15 cellular contexts compared by ENCODE assay signal in genomic region chr7:114818501-114818900, GRCh38.
DNase-seq lines count a peak whose midpoint lies in the region; ATAC-seq and TF ChIP-seq lines count a peak whose summit lies in the region.
"Had no signal": no experiment of that assay in that cellular context is flagged by ENCODE, and none has a peak within 500 bp of the region (broad histone marks: within the 10 kb centered on the region; RNA-seq: fewer than 3 reads in every experiment).

No MANE protein-coding gene starts in this region.

- H3K36me3 ChIP-seq in PC-3 (ENCODE audit: low read depth, low read length) (no peaks in the 10 kb centered on the region), fibroblast of lung (ENCODE audit: control insufficient read depth, insufficient read depth, low read length) (no peaks in the 10 kb centered on the region)

- peak; percentile 28; the same call in 1 of the 2 replicates for ATAC-seq in PC-3
- no peak for ATAC-seq in T-cell (replicated peaks in 1 of 4)
- ATAC-seq in GM19395 (IDR thresholded peaks at IDR 0.05; ENCODE audit: unreplicated experiment): no peak
- ATAC-seq: K562, left lobe of liver, WTC11 had no signal

- H3K27me3 Mint-ChIP-seq in activated naive CD8-positive, alpha-beta T cell: peaks cover 1% of the 10 kb centered on the region
- peaks cover 8% of the 10 kb centered on the region for H3K27me3 Mint-ChIP-seq in activated naive CD8-positive, alpha-beta T cell treated with anti-CD3 and anti-CD28 coated beads for 36 hours
- peaks cover 4% of the 10 kb centered on the region for H3K27me3 Mint-ChIP-seq in stimulated activated naive CD8-positive, alpha-beta T cell treated with anti-CD3 and anti-CD28 coated beads, Interleukin-15, Interleukin-2, amounts not matched to agents 100 ng/mL and 50 ng/mL, for 24 hours
- H3K27me3 Mint-ChIP-seq in T-cell: peaks cover 3 to 11% of the 10 kb centered on the region in 2 donors

- no peaks in the 10 kb centered on the region for H4K20me1 ChIP-seq in PC-3 (ENCODE audit: low read length)
- H4K20me1 ChIP-seq in fibroblast of lung (ENCODE audit: control insufficient read depth, extremely low read depth, insufficient read depth, low read length): no peaks in the 10 kb centered on the region

- intact Hi-C loops in PC-3 (cut with micrococcal nuclease): no loop called here

- H3K4me2 ChIP-seq in PC-3 (ENCODE audit: low read length): peak overlapping the region; percentile 26
- H3K4me2 ChIP-seq in fibroblast of lung (ENCODE audit: extremely low read depth, insufficient read depth, low read length): peak overlapping the region; percentile 45

- no peaks in the 10 kb centered on the region for H3K79me2 ChIP-seq in PC-3 (ENCODE audit: low read length)
- H3K79me2 ChIP-seq in fibroblast of lung (ENCODE audit: control insufficient read depth, insufficient read depth, low read length): no peaks in the 10 kb centered on the region
- H3K79me2 ChIP-seq: parathyroid adenoma had no signal

- peaks cover 25% of the 10 kb centered on the region for H3K4me1 Mint-ChIP-seq in activated naive CD8-positive, alpha-beta T cell (ENCODE audit: low read depth)
- H3K4me1 Mint-ChIP-seq in activated naive CD8-positive, alpha-beta T cell treated with anti-CD3 and anti-CD28 coated beads for 36 hours: peaks cover 16% of the 10 kb centered on the region
- peaks cover 31% of the 10 kb centered on the region for H3K4me1 Mint-ChIP-seq in stimulated activated naive CD8-positive, alpha-beta T cell treated with anti-CD3 and anti-CD28 coated beads, Interleukin-15, Interleukin-2, amounts not matched to agents 100 ng/mL and 50 ng/mL, for 24 hours (ENCODE audit: low read depth)
- H3K4me1 Mint-ChIP-seq in T-cell: peaks cover 11 to 15% (median 14%) of the 10 kb centered on the region in 3 donors

- H2AFZ ChIP-seq in PC-3 (ENCODE audit: low read length) (no peak overlapping the region), fibroblast of lung (ENCODE audit: low read length) (no peak overlapping the region)
- H2AFZ ChIP-seq: parathyroid adenoma had no signal

- BruUV-seq in PC-3 (replicated peaks; lab: Mats Ljungman, UMichigan): no TSS peak

- H3K9me3 ChIP-seq in PC-3 (ENCODE audit: low read length) (no peaks in the 10 kb centered on the region), fibroblast of lung (ENCODE audit: control insufficient read depth, insufficient read depth, low read depth, low read length) (no peaks in the 10 kb centered on the region)

- H3K27ac ChIP-seq in PC-3 (ENCODE audit: low read length): peak overlapping the region; percentile 29; the same call in 1 of the 2 replicates
- H3K27ac ChIP-seq in fibroblast of lung (ENCODE audit: insufficient read depth, low read length): peak overlapping the region; percentile 77
- H3K27ac ChIP-seq: parathyroid adenoma had no signal

- TF ChIP-seq CTCF in PC-3 (conservative IDR thresholded peaks at IDR 0.05; ENCODE audit: low read depth, low read length) (no peak), fibroblast of lung (conservative IDR thresholded peaks at IDR 0.05 in 1 of 2, IDR thresholded peaks at IDR 0.05 in 1 of 2; ENCODE audit: low read depth in 1 of 2, low read length in 2 of 2) (no peak)

- peaks cover 39% of the 10 kb centered on the region for H3K4me1 ChIP-seq in PC-3 (ENCODE audit: insufficient read depth, low read length)
- H3K4me1 ChIP-seq in fibroblast of lung (ENCODE audit: control insufficient read depth, extremely low read depth, insufficient read depth, low read length): peaks cover 11% of the 10 kb centered on the region
- H3K4me1 ChIP-seq: parathyroid adenoma had no signal

- POLR2A ChIA-PET in PC-3 (lab: Charles Lee; ENCODE audit: unreplicated experiment): no interaction called here
- POLR2A ChIA-PET in T-cell (lab: Charles Lee): no interaction called here

- peaks cover 4% of the 10 kb centered on the region for H3K9me3 Mint-ChIP-seq in activated naive CD8-positive, alpha-beta T cell (ENCODE audit: low read depth)
- no peaks in the 10 kb centered on the region for H3K9me3 Mint-ChIP-seq in activated naive CD8-positive, alpha-beta T cell treated with anti-CD3 and anti-CD28 coated beads for 36 hours
- H3K9me3 Mint-ChIP-seq in stimulated activated naive CD8-positive, alpha-beta T cell treated with anti-CD3 and anti-CD28 coated beads, Interleukin-15, Interleukin-2, amounts not matched to agents 100 ng/mL and 50 ng/mL, for 24 hours: no peaks in the 10 kb centered on the region
- H3K9me3 Mint-ChIP-seq in T-cell: no peaks in the 10 kb centered on the region

- H3K9me2 ChIP-seq in PC-3 (replicated peaks; ENCODE audit: low read length): no peaks in the 10 kb centered on the region

- H3K9ac ChIP-seq in PC-3 (ENCODE audit: low read length) (no peak overlapping the region), fibroblast of lung (ENCODE audit: insufficient read depth, low read length) (no peak overlapping the region)
- H3K9ac ChIP-seq: parathyroid adenoma had no signal

- H3F3A ChIP-seq in PC-3 (ENCODE audit: low read length, unreplicated experiment): no peaks in the 10 kb centered on the region

- peak overlapping the region; percentile 17 for H3K27ac Mint-ChIP-seq in activated naive CD8-positive, alpha-beta T cell
- no peak overlapping the region for H3K27ac Mint-ChIP-seq in activated naive CD8-positive, alpha-beta T cell treated with anti-CD3 and anti-CD28 coated beads for 36 hours
- peak overlapping the region; percentile 38 for H3K27ac Mint-ChIP-seq in stimulated activated naive CD8-positive, alpha-beta T cell treated with anti-CD3 and anti-CD28 coated beads, Interleukin-15, Interleukin-2, amounts not matched to agents 100 ng/mL and 50 ng/mL, for 24 hours
- no peak overlapping the region for H3K27ac Mint-ChIP-seq in T-cell
- H3K27ac Mint-ChIP-seq: WTC11 had no signal

- H3K27me3 ChIP-seq in PC-3 (ENCODE audit: low read length): no peaks in the 10 kb centered on the region
- no peaks in the 10 kb centered on the region for H3K27me3 ChIP-seq in fibroblast of lung (ENCODE audit: control insufficient read depth, insufficient read depth, low read length)

- no peak for DNase-seq in activated naive CD8-positive, alpha-beta T cell treated with anti-CD3 and anti-CD28 coated beads for 36 hours
- DNase-seq in PC-3 (peak; percentile 62), fibroblast of lung (ENCODE audit: low read depth in 2 of 2) (peak; percentile 71 to 88), T-cell (no peak), NCI-H345 (lab: John Stamatoyannopoulos, UW) (no peak)
- DNase-seq: amygdala, COR-L47, NCI-H2107 had no signal

- CTCF ChIA-PET in PC-3 (lab: Charles Lee) (no interaction called here), T-cell (lab: Charles Lee) (no interaction called here)

- no peak overlapping the region for H3K4me3 Mint-ChIP-seq in activated naive CD8-positive, alpha-beta T cell
- no peak overlapping the region for H3K4me3 Mint-ChIP-seq in activated naive CD8-positive, alpha-beta T cell treated with anti-CD3 and anti-CD28 coated beads for 36 hours
- no peak overlapping the region for H3K4me3 Mint-ChIP-seq in stimulated activated naive CD8-positive, alpha-beta T cell treated with anti-CD3 and anti-CD28 coated beads, Interleukin-15, Interleukin-2, amounts not matched to agents 100 ng/mL and 50 ng/mL, for 24 hours
- H3K4me3 Mint-ChIP-seq in T-cell: no peak overlapping the region
- H3K4me3 Mint-ChIP-seq: WTC11 had no signal

- H3K4me3 ChIP-seq in PC-3 (ENCODE audit: low read length) (no peak overlapping the region), fibroblast of lung (replicated peaks in 1 of 4; ENCODE audit: control extremely low read depth in 1 of 4, insufficient read depth in 1 of 4, low read depth in 3 of 4, low read length in 4 of 4) (no peak overlapping the region)
- H3K4me3 ChIP-seq: K562 had no signal

- H3K36me3 Mint-ChIP-seq in activated naive CD8-positive, alpha-beta T cell: peaks cover 2% of the 10 kb centered on the region
- H3K36me3 Mint-ChIP-seq in activated naive CD8-positive, alpha-beta T cell treated with anti-CD3 and anti-CD28 coated beads for 36 hours: peaks cover 2% of the 10 kb centered on the region
- no peaks in the 10 kb centered on the region for H3K36me3 Mint-ChIP-seq in stimulated activated naive CD8-positive, alpha-beta T cell treated with anti-CD3 and anti-CD28 coated beads, Interleukin-15, Interleukin-2, amounts not matched to agents 100 ng/mL and 50 ng/mL, for 24 hours (ENCODE audit: low read depth)
- H3K36me3 Mint-ChIP-seq in T-cell: no peaks in the 10 kb centered on the region
- H3K36me3 Mint-ChIP-seq: WTC11 had no signal

Comparison
In these comparisons a context has a peak if more than half of its experiments do, and no peak if none do; other contexts are left out.
1. H3K27ac Mint-ChIP-seq: peak in activated naive CD8-positive, alpha-beta T cell (single experiment) and stimulated activated naive CD8-positive, alpha-beta T cell treated with anti-CD3 and anti-CD28 coated beads, Interleukin-15, Interleukin-2, amounts not matched to agents 100 ng/mL and 50 ng/mL, for 24 hours (single experiment); none in activated naive CD8-positive, alpha-beta T cell treated with anti-CD3 and anti-CD28 coated beads for 36 hours (single experiment) and T-cell (0 of 2).
2. DNase-seq: peak in PC-3 (single experiment) and fibroblast of lung (2 of 2); none in activated naive CD8-positive, alpha-beta T cell treated with anti-CD3 and anti-CD28 coated beads for 36 hours (single experiment), T-cell (0 of 34) and NCI-H345 (single experiment).